Comparison of ENCODE assay signal across 13 cellular contexts in the genomic region with DNA sequence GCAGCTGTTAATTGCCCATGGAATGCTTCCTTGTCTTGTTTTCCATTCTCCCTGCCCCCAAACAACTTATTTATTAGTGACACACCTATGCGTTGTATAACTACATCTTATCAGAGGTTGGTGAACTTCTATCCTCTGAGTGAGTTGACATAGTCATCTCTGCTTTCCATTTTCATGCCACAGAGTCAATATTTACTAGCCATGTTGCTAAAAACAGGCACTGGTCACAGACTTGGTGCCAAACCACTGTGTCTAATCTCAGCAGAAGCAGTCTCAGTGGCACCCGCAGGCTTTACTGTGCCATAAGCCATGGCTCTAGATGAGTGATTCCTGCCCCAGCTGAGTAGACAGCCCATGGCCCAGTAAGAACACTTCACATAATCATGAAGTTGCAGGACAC. TPM values are rescaled to one million over a fixed set of nuclear protein-coding genes. Genes with fewer than 3 reads are reported as not detected.
DNase-seq lines count a peak whose midpoint lies in the region; ATAC-seq and TF ChIP-seq lines count a peak whose summit lies in the region.
"Had no signal": no experiment of that assay in that cellular context is flagged by ENCODE, and none has a peak within 500 bp of the region (broad histone marks: within the 10 kb centered on the region; RNA-seq: fewer than 3 reads in every experiment).

No MANE protein-coding gene starts in this region.

- POLR2A ChIA-PET in naive thymus-derived CD8-positive, alpha-beta T cell (lab: Charles Lee), result interaction anchor here (0.9 kb wide), 1 partner anchor 10 kb away, joined by 3 read pairs; no protein-coding TSS in a partner anchor

- no peak overlapping the region for H3K4me3 ChIP-seq in SJCRH30
- no peak overlapping the region for H3K4me3 ChIP-seq in lung
- H3K4me3 ChIP-seq: BLaER1 treated with 17β-estradiol and CSF1 and Interleukin-3, amounts not matched to agents 10 nM and 100 nM; ovary had no signal

- H3K36me3 ChIP-seq in SJCRH30 (no peaks in the 10 kb centered on the region), lung (ENCODE audit: control insufficient read depth in 2 of 2, insufficient read depth in 2 of 2, low read length in 2 of 2) (peaks cover 0 to 2% of the 10 kb centered on the region in 2 donors)
- H3K36me3 ChIP-seq: BLaER1 treated with 17β-estradiol and CSF1 and Interleukin-3, amounts not matched to agents 10 nM and 100 nM; ovary had no signal

- TF ChIP-seq CTCF in lung (IDR thresholded peaks at IDR 0.05; ENCODE audit: control extremely low read depth, extremely low read depth), result no peak

- CTCF ChIA-PET in activated CD8-positive, alpha-beta memory T cell treated with anti-CD3 and anti-CD28 coated beads, Interleukin-2, amount 10 ng/mL, durations not matched to agents 7 days and 5 days (lab: Charles Lee), result interaction anchor here (1.3 to 1.4 kb wide), 2 partner anchors 10 to 27 kb away, joined by 3 to 4 read pairs; a partner anchor contains a TSS

- H3K9me3 ChIP-seq in SJCRH30 (replicated peaks) (no peaks in the 10 kb centered on the region), lung (ENCODE audit: control insufficient read depth in 2 of 2, insufficient read depth in 1 of 2, low read length in 1 of 2) (peaks cover 0 to 3% of the 10 kb centered on the region in 2 donors)
- H3K9me3 ChIP-seq: ovary had no signal

- H3K4me1 ChIP-seq in SJCRH30, result peaks cover 23% of the 10 kb centered on the region
- peaks cover 17% of the 10 kb centered on the region in 2 donors for H3K4me1 ChIP-seq in lung (ENCODE audit: control insufficient read depth in 2 of 2, insufficient read depth in 2 of 2, low read length in 2 of 2)

- peaks cover 0 to 5% (median 0%) of the 10 kb centered on the region in 9 donors for H3K9me3 Mint-ChIP-seq in naive thymus-derived CD8-positive, alpha-beta T cell
- peaks cover 8% of the 10 kb centered on the region for H3K9me3 Mint-ChIP-seq in activated CD8-positive, alpha-beta memory T cell treated with anti-CD3 and anti-CD28 coated beads, Interleukin-2, amount 10 ng/mL, durations not matched to agents 7 days and 5 days (ENCODE audit: low read depth)

- no peaks in the 10 kb centered on the region for H3K27me3 ChIP-seq in SJCRH30
- H3K27me3 ChIP-seq in lung (ENCODE audit: control insufficient read depth, insufficient read depth), result no peaks in the 10 kb centered on the region
- H3K27me3 ChIP-seq: BLaER1 treated with 17β-estradiol and CSF1 and Interleukin-3, amounts not matched to agents 10 nM and 100 nM; ovary had no signal

- peak; percentile 89 for ATAC-seq in HG02759 (IDR thresholded peaks at IDR 0.05; ENCODE audit: unreplicated experiment)
- peak; percentile 24 for ATAC-seq in lung (ENCODE audit: insufficient read depth, low FRiP score)
- no peak for ATAC-seq in naive thymus-derived CD8-positive, alpha-beta T cell
- ATAC-seq in activated CD8-positive, alpha-beta memory T cell treated with anti-CD3 and anti-CD28 coated beads, Interleukin-2, amount 10 ng/mL, durations not matched to agents 7 days and 5 days, result no peak

- no peak overlapping the region for H3K4me3 Mint-ChIP-seq in naive thymus-derived CD8-positive, alpha-beta T cell
- H3K4me3 Mint-ChIP-seq in activated CD8-positive, alpha-beta memory T cell treated with anti-CD3 and anti-CD28 coated beads, Interleukin-2, amount 10 ng/mL, durations not matched to agents 7 days and 5 days, result no peak overlapping the region
- H3K4me3 Mint-ChIP-seq: activated CD4-positive, alpha-beta T cell treated with anti-CD3 and anti-CD28 coated beads, Interleukin-2, amount 10 ng/mL, durations not matched to agents 7 days and 5 days; activated naive CD4-positive, alpha-beta T cell treated with anti-CD3 and anti-CD28 coated beads, Interleukin-2, amount 10 ng/mL, durations not matched to agents 7 days and 5 days had no signal

- no peak overlapping the region for H3K27ac Mint-ChIP-seq in naive thymus-derived CD8-positive, alpha-beta T cell
- no peak overlapping the region for H3K27ac Mint-ChIP-seq in activated CD8-positive, alpha-beta memory T cell treated with anti-CD3 and anti-CD28 coated beads, Interleukin-2, amount 10 ng/mL, durations not matched to agents 7 days and 5 days
- H3K27ac Mint-ChIP-seq: activated CD4-positive, alpha-beta T cell treated with anti-CD3 and anti-CD28 coated beads, Interleukin-2, amount 10 ng/mL, durations not matched to agents 7 days and 5 days; activated naive CD4-positive, alpha-beta T cell treated with anti-CD3 and anti-CD28 coated beads, Interleukin-2, amount 10 ng/mL, durations not matched to agents 7 days and 5 days had no signal

- H3K27me3 Mint-ChIP-seq in naive thymus-derived CD8-positive, alpha-beta T cell, result no peaks in the 10 kb centered on the region
- no peaks in the 10 kb centered on the region for H3K27me3 Mint-ChIP-seq in activated CD8-positive, alpha-beta memory T cell treated with anti-CD3 and anti-CD28 coated beads, Interleukin-2, amount 10 ng/mL, durations not matched to agents 7 days and 5 days
- H3K27me3 Mint-ChIP-seq: activated CD4-positive, alpha-beta T cell treated with anti-CD3 and anti-CD28 coated beads, Interleukin-2, amount 10 ng/mL, durations not matched to agents 7 days and 5 days had no signal

- peaks cover 0 to 6% (median 0%) of the 10 kb centered on the region in 3 donors for H3K36me3 Mint-ChIP-seq in naive thymus-derived CD8-positive, alpha-beta T cell
- peaks cover 31% of the 10 kb centered on the region for H3K36me3 Mint-ChIP-seq in activated CD8-positive, alpha-beta memory T cell treated with anti-CD3 and anti-CD28 coated beads, Interleukin-2, amount 10 ng/mL, durations not matched to agents 7 days and 5 days
- H3K36me3 Mint-ChIP-seq: activated naive CD4-positive, alpha-beta T cell treated with anti-CD3 and anti-CD28 coated beads, Interleukin-2, amount 10 ng/mL, durations not matched to agents 7 days and 5 days had no signal

- peak overlapping the region; percentile 64 for H3K27ac ChIP-seq in SJCRH30
- peak overlapping the region; percentile 5 to 40 for H3K27ac ChIP-seq in lung (ENCODE audit: low read depth in 1 of 2, low read length in 1 of 2)
- H3K27ac ChIP-seq: BLaER1 treated with 17β-estradiol and CSF1 and Interleukin-3, amounts not matched to agents 10 nM and 100 nM; ovary had no signal

- DNase-seq in COR-L47 (lab: John Stamatoyannopoulos, UW) (peak; percentile 71), SJCRH30 (peak; percentile 77), lung (ENCODE audit: low spot score) (no peak), globus pallidus (ENCODE audit: low spot score) (no peak), HPDE6-E6E7 (ENCODE audit: extremely low spot score) (no peak)
- no peak for DNase-seq in naive thymus-derived CD8-positive, alpha-beta T cell
- no peak for DNase-seq in activated CD8-positive, alpha-beta memory T cell treated with anti-CD3 and anti-CD28 coated beads, Interleukin-2, amount 10 ng/mL, durations not matched to agents 7 days and 5 days
- DNase-seq: activated CD4-positive, alpha-beta T cell treated with anti-CD3 and anti-CD28 coated beads, Interleukin-2, amount 10 ng/mL, durations not matched to agents 7 days and 5 days; activated naive CD4-positive, alpha-beta T cell treated with anti-CD3 and anti-CD28 coated beads, Interleukin-2, amount 10 ng/mL, durations not matched to agents 7 days and 5 days; effector CD4-positive, alpha-beta T cell; ovary had no signal

- H3K4me1 Mint-ChIP-seq in naive thymus-derived CD8-positive, alpha-beta T cell, result peaks cover 0 to 4% (median 2%) of the 10 kb centered on the region in 4 donors
- peaks cover 17% of the 10 kb centered on the region for H3K4me1 Mint-ChIP-seq in activated CD8-positive, alpha-beta memory T cell treated with anti-CD3 and anti-CD28 coated beads, Interleukin-2, amount 10 ng/mL, durations not matched to agents 7 days and 5 days
- H3K4me1 Mint-ChIP-seq: activated CD4-positive, alpha-beta T cell treated with anti-CD3 and anti-CD28 coated beads, Interleukin-2, amount 10 ng/mL, durations not matched to agents 7 days and 5 days had no signal

- WGBS in lung, 2 donors, result 60 to 81% methylated on average over 2 of the region's 2 CpGs

RNA-seq across cellular contexts. Expression of a gene that starts 26.5 kb away (rescaled TPM):
- total RNA-seq in SJCRH30 (2014; rRNA removed; shearing (Covaris generic)), result 0.23 and 0.85 TPM in 2 replicates
- total RNA-seq in lung, result 10 to 100 TPM; 58.1 to 59.0 TPM
- 10 to 100 TPM; 20.5 to 40.1 TPM for polyA plus RNA-seq in lung
- 1 to 10 TPM; 1.3 to 1.6 TPM for total RNA-seq in naive thymus-derived CD8-positive, alpha-beta T cell
- polyA plus RNA-seq in naive thymus-derived CD8-positive, alpha-beta T cell, result 1 to 10 TPM in 2 of 3 donors, under 1 TPM in 1; 0.41 to 4.0 (median 1.1) TPM
- 10 to 100 TPM; 14.1 to 15.0 TPM for total RNA-seq in activated CD8-positive, alpha-beta memory T cell treated with anti-CD3 and anti-CD28 coated beads, Interleukin-2, amount 10 ng/mL, durations not matched to agents 7 days and 5 days

Comparison
In these comparisons a context has a peak if more than half of its experiments do, and no peak if none do; other contexts are left out.
1. DNase-seq: peak in COR-L47 (single experiment) and SJCRH30 (2 of 2); none in lung (single experiment), naive thymus-derived CD8-positive, alpha-beta T cell (0 of 10), globus pallidus (single experiment), HPDE6-E6E7 (single experiment) and activated CD8-positive, alpha-beta memory T cell treated with anti-CD3 and anti-CD28 coated beads, Interleukin-2, amount 10 ng/mL, durations not matched to agents 7 days and 5 days (single experiment).
2. ATAC-seq: peak in HG02759 (single experiment) and lung (single experiment); none in naive thymus-derived CD8-positive, alpha-beta T cell (0 of 2) and activated CD8-positive, alpha-beta memory T cell treated with anti-CD3 and anti-CD28 coated beads, Interleukin-2, amount 10 ng/mL, durations not matched to agents 7 days and 5 days (single experiment).